In genomic region chr3:45817788-45818523, GRCh38 we compare ENCODE assay signal across 10 cellular contexts. TPM values are rescaled to one million over a fixed set of nuclear protein-coding genes. Genes with fewer than 3 reads are reported as not detected.
DNase-seq lines count a peak whose midpoint lies in the region; ATAC-seq, FAIRE-seq and TF ChIP-seq lines count a peak whose summit lies in the region.
"Had no signal": no experiment of that assay in that cellular context is flagged by ENCODE, and none has a peak within 500 bp of the region (broad histone marks: within the 10 kb centered on the region; RNA-seq: fewer than 3 reads in every experiment).

No MANE protein-coding gene starts in this region.

- no peak overlapping the region for H3K4me3 Mint-ChIP-seq in activated naive CD4-positive, alpha-beta T cell treated with anti-CD3 and anti-CD28 coated beads, Interleukin-2, amount 10 ng/mL, durations not matched to agents 7 days and 5 days
- H3K4me3 Mint-ChIP-seq: activated T-cell treated with anti-CD3 and anti-CD28 coated beads, Interleukin-2, amount 50 U/mL, for 4 hours had no signal

- TF ChIP-seq CTCF in gastrocnemius medialis (IDR thresholded peaks at IDR 0.05 in 4 of 5, conservative IDR thresholded peaks at IDR 0.05 in 1 of 5) (no peak), BE2C (IDR thresholded peaks at IDR 0.05; ENCODE audit: low read depth, low read length) (no peak)

- H3K27me3 ChIP-seq in gastrocnemius medialis (no peaks in the 10 kb centered on the region), BE2C (no peaks in the 10 kb centered on the region)

- in situ Hi-C loops in gastrocnemius medialis (cut with MboI; ENCODE audit: low sequenced_read_pairs in 4 of 4): no loop called here

- peaks cover 2% of the 10 kb centered on the region for H3K36me3 Mint-ChIP-seq in activated naive CD4-positive, alpha-beta T cell treated with anti-CD3 and anti-CD28 coated beads, Interleukin-2, amount 10 ng/mL, durations not matched to agents 7 days and 5 days

- peak; percentile 42 for FAIRE-seq in GM19239 (lab: Jason Lieb, UNC)

- DNase-seq in GM19239 (ENCODE audit: insufficient read length, low spot score): no peak
- DNase-seq in NCI-H226: peak; percentile 81
- DNase-seq in gastrocnemius medialis: peak; percentile 82 to 89
- DNase-seq in stimulated activated CD4-positive, alpha-beta T cell treated with anti-CD3 and anti-CD28 coated beads, Interleukin-4, amount 100 ng/mL, for 4 hours: no peak
- no peak for DNase-seq in activated naive CD4-positive, alpha-beta T cell treated with anti-CD3 and anti-CD28 coated beads, Interleukin-2, amount 10 ng/mL, durations not matched to agents 7 days and 5 days
- no peak for DNase-seq in NCI-H1930 (lab: John Stamatoyannopoulos, UW)
- DNase-seq in BE2C: no peak
- DNase-seq: activated T-cell treated with anti-CD3 and anti-CD28 coated beads, Interleukin-2, amount 50 U/mL, for 4 hours had no signal

- H3K36me3 ChIP-seq in gastrocnemius medialis (no peaks in the 10 kb centered on the region), BE2C (no peaks in the 10 kb centered on the region)

- H3K9me3 Mint-ChIP-seq in activated naive CD4-positive, alpha-beta T cell treated with anti-CD3 and anti-CD28 coated beads, Interleukin-2, amount 10 ng/mL, durations not matched to agents 7 days and 5 days: peaks cover 4% of the 10 kb centered on the region

- no peaks in the 10 kb centered on the region for H3K9me3 ChIP-seq in gastrocnemius medialis
- no peaks in the 10 kb centered on the region for H3K9me3 ChIP-seq in BE2C

- H3K27ac ChIP-seq in gastrocnemius medialis: peak overlapping the region; percentile 82 to 96 (median 88)

- peaks cover 10% of the 10 kb centered on the region for H3K27me3 Mint-ChIP-seq in activated naive CD4-positive, alpha-beta T cell treated with anti-CD3 and anti-CD28 coated beads, Interleukin-2, amount 10 ng/mL, durations not matched to agents 7 days and 5 days

- intact Hi-C loops in gastrocnemius medialis (cut with DNase I; ENCODE audit: low total_unique reads): loop anchor here (2.0 to 5.0 kb wide), 4 partner anchors 129 to 696 kb away; partner anchors contain the start of gene SACM1L

- peak; percentile 94 for ATAC-seq in esophagus mucosa
- peak; percentile 77 to 81 for ATAC-seq in gastrocnemius medialis

- no peaks in the 10 kb centered on the region for H3K4me1 Mint-ChIP-seq in activated naive CD4-positive, alpha-beta T cell treated with anti-CD3 and anti-CD28 coated beads, Interleukin-2, amount 10 ng/mL, durations not matched to agents 7 days and 5 days

- no peak overlapping the region for H3K4me3 ChIP-seq in gastrocnemius medialis
- no peak overlapping the region for H3K4me3 ChIP-seq in BE2C (ENCODE audit: low read depth, low read length)
- H3K4me3 ChIP-seq: skin epidermis had no signal

- peak in 1 of 2 donors; percentile 13 for TF ChIP-seq POLR2A in gastrocnemius medialis (IDR thresholded peaks at IDR 0.05)

- H3K27ac Mint-ChIP-seq in activated naive CD4-positive, alpha-beta T cell treated with anti-CD3 and anti-CD28 coated beads, Interleukin-2, amount 10 ng/mL, durations not matched to agents 7 days and 5 days: no peak overlapping the region

- H3K4me1 ChIP-seq in gastrocnemius medialis: peaks cover 41 to 67% of the 10 kb centered on the region in 2 donors
- no peaks in the 10 kb centered on the region for H3K4me1 ChIP-seq in BE2C

- CTCF ChIA-PET in activated naive CD4-positive, alpha-beta T cell treated with anti-CD3 and anti-CD28 coated beads, Interleukin-2, amount 10 ng/mL, durations not matched to agents 7 days and 5 days (lab: Charles Lee): no interaction called here

RNA-seq across cellular contexts. Expression of gene SLC6A20, which starts 21.6 kb away (rescaled TPM):
- total RNA-seq in esophagus mucosa: 0.16 TPM
- total RNA-seq in gastrocnemius medialis: 1 to 10 TPM in 1 of 4 donors, under 1 TPM in 3; 0.49 to 1.5 (median 0.64) TPM
- not detected for polyA plus RNA-seq in BE2C (2012; ENCODE audit: insufficient read depth, insufficient read length, low read depth)
- total RNA-seq: activated T-cell treated with anti-CD3 and anti-CD28 coated beads, Interleukin-2, amount 50 U/mL, for 4 hours had no signal

RNA-seq across cellular contexts. Expression of gene LZTFL1, which starts 24.0 kb away (rescaled TPM):
- 7.0 TPM for total RNA-seq in esophagus mucosa
- total RNA-seq in gastrocnemius medialis: 1 to 10 TPM; 3.2 to 7.6 (median 5.0) TPM
- 2.1 TPM for polyA plus RNA-seq in BE2C (2012; ENCODE audit: insufficient read depth, insufficient read length, low read depth)

Comparison
In these comparisons a context has a peak if more than half of its experiments do, and no peak if none do; other contexts are left out.
1. DNase-seq: peak in NCI-H226 (single experiment) and gastrocnemius medialis (2 of 2); none in GM19239 (single experiment), stimulated activated CD4-positive, alpha-beta T cell treated with anti-CD3 and anti-CD28 coated beads, Interleukin-4, amount 100 ng/mL, for 4 hours (0 of 2), activated naive CD4-positive, alpha-beta T cell treated with anti-CD3 and anti-CD28 coated beads, Interleukin-2, amount 10 ng/mL, durations not matched to agents 7 days and 5 days (single experiment), NCI-H1930 (0 of 2) and BE2C (single experiment).